In the genomic region with DNA sequence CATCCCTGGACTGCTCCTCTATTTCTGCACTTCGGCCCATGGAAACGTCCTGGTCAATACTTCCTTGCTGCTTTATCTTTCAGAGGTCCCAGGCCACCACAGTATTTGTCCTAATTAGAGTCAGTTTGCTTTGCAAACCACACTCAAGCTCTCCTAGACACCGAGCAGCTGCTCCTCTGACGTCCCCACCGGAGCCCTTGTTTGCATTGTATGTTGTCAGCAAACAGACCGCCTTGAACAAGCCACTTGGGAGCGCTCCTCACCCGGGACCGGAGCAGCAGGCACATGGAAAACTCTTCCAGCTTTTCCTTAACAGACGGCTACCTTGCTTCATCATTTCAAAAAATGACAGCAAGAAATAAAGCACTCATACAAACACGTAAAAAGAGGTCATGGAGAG, we compare ENCODE assay signal across 12 cellular contexts. TPM values are rescaled to one million over a fixed set of nuclear protein-coding genes. Genes with fewer than 3 reads are reported as not detected.
DNase-seq lines count a peak whose midpoint lies in the region; ATAC-seq, FAIRE-seq and TF ChIP-seq lines count a peak whose summit lies in the region.
"Had no signal": no experiment of that assay in that cellular context is flagged by ENCODE, and none has a peak within 500 bp of the region (broad histone marks: within the 10 kb centered on the region; RNA-seq: fewer than 3 reads in every experiment).

No MANE protein-coding gene starts in this region.

- no peak overlapping the region for H3K27ac ChIP-seq in psoas muscle
- H3K27ac ChIP-seq: left ventricle myocardium inferior had no signal

- H3K9me3 ChIP-seq in psoas muscle, result no peaks in the 10 kb centered on the region
- H3K9me3 ChIP-seq: left ventricle myocardium inferior had no signal

- intact Hi-C loops in psoas muscle (cut with DNase I), result loop anchor here (10.0 kb wide), 2 partner anchors 162 to 342 kb away; no protein-coding TSS in a partner anchor

- ATAC-seq in psoas muscle, result no peak

- H3K4me3 ChIP-seq in psoas muscle, result no peak overlapping the region
- H3K4me3 ChIP-seq: left ventricle myocardium inferior had no signal

- H3K36me3 ChIP-seq in psoas muscle (ENCODE audit: insufficient read depth in 1 of 2, low read depth in 1 of 2), result no peaks in the 10 kb centered on the region
- H3K36me3 ChIP-seq: left ventricle myocardium inferior had no signal

- peak; percentile 83 for DNase-seq in DMS153 treated with DMSO at 0.1 percent for 48 hours (lab: John Stamatoyannopoulos, UW; ENCODE audit: unreplicated experiment)
- peak; percentile 31 for DNase-seq in NCI-H128 (lab: John Stamatoyannopoulos, UW; ENCODE audit: unreplicated experiment)
- peak; percentile 96 to 97 for DNase-seq in NCI-H526 (lab: John Stamatoyannopoulos, UW)
- DNase-seq in psoas muscle, result no peak
- DNase-seq in iPS-NIHi7 (ENCODE audit: extremely low spot score), result no peak
- no peak for DNase-seq in HTR-8/SVneo (ENCODE audit: insufficient read length, low spot score)
- no peak for DNase-seq in activated T-cell treated with anti-CD3 and anti-CD28 coated beads for 4 hours
- DNase-seq: activated naive CD8-positive, alpha-beta T cell treated with anti-CD3 and anti-CD28 coated beads, Interleukin-2, amount 10 ng/mL, durations not matched to agents 7 days and 5 days; cortex of kidney; left ventricle myocardium inferior; occipital lobe had no signal

- FAIRE-seq in islet of Langerhans (lab: Jason Lieb, UNC), result peak; percentile 90
- no peak for FAIRE-seq in HTR-8/SVneo (lab: Jason Lieb, UNC)

- 20 to 25% (median 22%) methylated on average over 11 of the region's 11 CpGs for WGBS in psoas muscle, 3 donors

- no peaks in the 10 kb centered on the region for H3K4me1 ChIP-seq in psoas muscle
- H3K4me1 ChIP-seq: left ventricle myocardium inferior had no signal

- no peak for TF ChIP-seq CTCF in psoas muscle (IDR thresholded peaks at IDR 0.05)

- H3K27me3 ChIP-seq in psoas muscle (ENCODE audit: insufficient read depth in 3 of 3, low read length in 2 of 3), result peaks cover 0 to 18% (median 2%) of the 10 kb centered on the region in 3 donors

RNA-seq across cellular contexts. Expression of a gene that starts 51.5 kb away (rescaled TPM):
- total RNA-seq in psoas muscle, result 100 to 1,000 TPM; 141 to 201 (median 159) TPM
- 100 to 1,000 TPM; 228 to 285 (median 231) TPM for polyA plus RNA-seq in psoas muscle

Comparison
In these comparisons a context has a peak if more than half of its experiments do, and no peak if none do; other contexts are left out.
1. DNase-seq: peak in DMS153 treated with DMSO at 0.1 percent for 48 hours (single experiment), NCI-H128 (single experiment) and NCI-H526 (2 of 2); none in psoas muscle (0 of 2), iPS-NIHi7 (single experiment), HTR-8/SVneo (single experiment) and activated T-cell treated with anti-CD3 and anti-CD28 coated beads for 4 hours (single experiment).